1 cellular context compared by ENCODE assay signal in the genomic region with DNA sequence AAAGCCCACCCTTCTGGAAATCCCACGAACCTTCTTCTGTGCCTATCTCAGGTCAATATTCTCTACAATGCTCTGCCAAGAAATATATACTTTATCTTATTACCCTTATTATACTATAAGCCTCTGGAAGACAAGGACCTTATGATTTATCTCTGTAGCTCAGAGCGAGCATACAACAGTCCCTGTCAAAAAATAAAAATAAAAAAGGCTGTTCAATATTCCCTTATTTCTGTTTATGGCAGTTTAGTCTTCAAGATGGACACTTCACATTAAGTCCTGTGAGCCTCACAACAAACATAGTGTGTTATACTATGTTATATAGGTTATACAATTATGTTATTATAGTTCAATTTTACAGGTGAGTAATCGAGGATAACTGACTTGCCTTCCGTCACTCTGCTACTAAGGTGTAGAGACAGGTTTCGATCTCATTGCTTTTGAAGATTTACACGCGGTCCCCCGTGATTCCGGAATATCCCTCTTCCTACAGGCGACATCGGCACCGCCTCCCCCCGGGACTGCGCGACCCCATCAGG.
TF ChIP-seq lines count a peak whose summit lies in the region.

No MANE protein-coding gene starts in this region.

TF ChIP-seq in GM23338, 12 proteins besides CTCF, POLR2A, EP300 and RAD21 (continued from another document):
- TF ChIP-seq, protein P1, sequence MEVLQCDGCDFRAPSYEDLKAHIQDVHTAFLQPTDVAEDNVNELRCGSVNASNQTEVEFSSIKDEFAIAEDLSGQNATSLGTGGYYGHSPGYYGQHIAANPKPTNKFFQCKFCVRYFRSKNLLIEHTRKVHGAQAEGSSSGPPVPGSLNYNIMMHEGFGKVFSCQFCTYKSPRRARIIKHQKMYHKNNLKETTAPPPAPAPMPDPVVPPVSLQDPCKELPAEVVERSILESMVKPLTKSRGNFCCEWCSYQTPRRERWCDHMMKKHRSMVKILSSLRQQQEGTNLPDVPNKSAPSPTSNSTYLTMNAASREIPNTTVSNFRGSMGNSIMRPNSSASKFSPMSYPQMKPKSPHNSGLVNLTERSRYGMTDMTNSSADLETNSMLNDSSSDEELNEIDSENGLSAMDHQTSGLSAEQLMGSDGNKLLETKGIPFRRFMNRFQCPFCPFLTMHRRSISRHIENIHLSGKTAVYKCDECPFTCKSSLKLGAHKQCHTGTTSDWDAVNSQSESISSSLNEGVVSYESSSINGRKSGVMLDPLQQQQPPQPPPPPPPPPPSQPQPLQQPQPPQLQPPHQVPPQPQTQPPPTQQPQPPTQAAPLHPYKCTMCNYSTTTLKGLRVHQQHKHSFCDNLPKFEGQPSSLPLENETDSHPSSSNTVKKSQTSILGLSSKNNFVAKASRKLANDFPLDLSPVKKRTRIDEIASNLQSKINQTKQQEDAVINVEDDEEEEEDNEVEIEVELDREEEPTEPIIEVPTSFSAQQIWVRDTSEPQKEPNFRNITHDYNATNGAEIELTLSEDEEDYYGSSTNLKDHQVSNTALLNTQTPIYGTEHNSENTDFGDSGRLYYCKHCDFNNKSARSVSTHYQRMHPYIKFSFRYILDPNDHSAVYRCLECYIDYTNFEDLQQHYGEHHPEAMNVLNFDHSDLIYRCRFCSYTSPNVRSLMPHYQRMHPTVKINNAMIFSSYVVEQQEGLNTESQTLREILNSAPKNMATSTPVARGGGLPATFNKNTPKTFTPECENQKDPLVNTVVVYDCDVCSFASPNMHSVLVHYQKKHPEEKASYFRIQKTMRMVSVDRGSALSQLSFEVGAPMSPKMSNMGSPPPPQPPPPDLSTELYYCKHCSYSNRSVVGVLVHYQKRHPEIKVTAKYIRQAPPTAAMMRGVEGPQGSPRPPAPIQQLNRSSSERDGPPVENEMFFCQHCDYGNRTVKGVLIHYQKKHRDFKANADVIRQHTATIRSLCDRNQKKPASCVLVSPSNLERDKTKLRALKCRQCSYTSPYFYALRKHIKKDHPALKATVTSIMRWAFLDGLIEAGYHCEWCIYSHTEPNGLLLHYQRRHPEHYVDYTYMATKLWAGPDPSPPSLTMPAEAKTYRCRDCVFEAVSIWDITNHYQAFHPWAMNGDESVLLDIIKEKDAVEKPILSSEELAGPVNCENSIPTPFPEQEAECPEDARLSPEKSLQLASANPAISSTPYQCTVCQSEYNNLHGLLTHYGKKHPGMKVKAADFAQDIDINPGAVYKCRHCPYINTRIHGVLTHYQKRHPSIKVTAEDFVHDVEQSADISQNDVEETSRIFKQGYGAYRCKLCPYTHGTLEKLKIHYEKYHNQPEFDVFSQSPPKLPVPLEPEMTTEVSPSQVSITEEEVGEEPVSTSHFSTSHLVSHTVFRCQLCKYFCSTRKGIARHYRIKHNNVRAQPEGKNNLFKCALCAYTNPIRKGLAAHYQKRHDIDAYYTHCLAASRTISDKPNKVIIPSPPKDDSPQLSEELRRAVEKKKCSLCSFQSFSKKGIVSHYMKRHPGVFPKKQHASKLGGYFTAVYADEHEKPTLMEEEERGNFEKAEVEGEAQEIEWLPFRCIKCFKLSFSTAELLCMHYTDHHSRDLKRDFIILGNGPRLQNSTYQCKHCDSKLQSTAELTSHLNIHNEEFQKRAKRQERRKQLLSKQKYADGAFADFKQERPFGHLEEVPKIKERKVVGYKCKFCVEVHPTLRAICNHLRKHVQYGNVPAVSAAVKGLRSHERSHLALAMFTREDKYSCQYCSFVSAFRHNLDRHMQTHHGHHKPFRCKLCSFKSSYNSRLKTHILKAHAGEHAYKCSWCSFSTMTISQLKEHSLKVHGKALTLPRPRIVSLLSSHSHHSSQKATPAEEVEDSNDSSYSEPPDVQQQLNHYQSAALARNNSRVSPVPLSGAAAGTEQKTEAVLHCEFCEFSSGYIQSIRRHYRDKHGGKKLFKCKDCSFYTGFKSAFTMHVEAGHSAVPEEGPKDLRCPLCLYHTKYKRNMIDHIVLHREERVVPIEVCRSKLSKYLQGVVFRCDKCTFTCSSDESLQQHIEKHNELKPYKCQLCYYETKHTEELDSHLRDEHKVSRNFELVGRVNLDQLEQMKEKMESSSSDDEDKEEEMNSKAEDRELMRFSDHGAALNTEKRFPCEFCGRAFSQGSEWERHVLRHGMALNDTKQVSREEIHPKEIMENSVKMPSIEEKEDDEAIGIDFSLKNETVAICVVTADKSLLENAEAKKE (CRISPR knock-in tag; IDR thresholded peaks at IDR 0.05): no peak
